Comparison of ENCODE assay signal across 20 cellular contexts in genomic region chr12:76768566-76768965, GRCh38. TPM values are rescaled to one million over a fixed set of nuclear protein-coding genes. Genes with fewer than 3 reads are reported as not detected.
A peak's percentile ranks its signal among the peaks of the same experiment; 100 is the strongest.
DNase-seq lines count a peak whose midpoint lies in the region; ATAC-seq and TF ChIP-seq lines count a peak whose summit lies in the region.
"Had no signal": no experiment of that assay in that cellular context is flagged by ENCODE, and none has a peak within 500 bp of the region (broad histone marks: within the 10 kb centered on the region; RNA-seq: fewer than 3 reads in every experiment).

No MANE protein-coding gene starts in this region.

- no peaks in the 10 kb centered on the region for H3K9me3 Mint-ChIP-seq in HFFc6
- no peaks in the 10 kb centered on the region for H3K9me3 Mint-ChIP-seq in activated CD4-positive, alpha-beta T cell treated with anti-CD3 and anti-CD28 coated beads, Interleukin-2, amount 10 ng/mL, durations not matched to agents 24 days and 14 days
- H3K9me3 Mint-ChIP-seq: H9, neural progenitor cell had no signal

- intact Hi-C loops in activated CD4-positive, alpha-beta T cell treated with anti-CD3 and anti-CD28 coated beads, Interleukin-2, amount 10 ng/mL, durations not matched to agents 24 days and 14 days (cut with micrococcal nuclease): loop anchor here (2.0 kb wide), 1 partner anchor 16 kb away; no protein-coding TSS in a partner anchor
- intact Hi-C loops in lower lobe of right lung (cut with DNase I): no loop called here

- peak overlapping the region in 1 of 11 experiments; percentile 2; a peak in 1 of 22 replicates for H3K27ac ChIP-seq in BLaER1 treated with 17β-estradiol and CSF1 and Interleukin-3, amounts not matched to agents 10 nM and 100 nM
- H3K27ac ChIP-seq in lower lobe of right lung: no peak overlapping the region
- H3K27ac ChIP-seq: brain microvascular endothelial cell, esophagus squamous epithelium, heart right ventricle, neural progenitor cell, SJCRH30 had no signal

- H3K36me3 Mint-ChIP-seq in HFFc6 (ENCODE audit: low read depth): peaks cover 9% of the 10 kb centered on the region; the same call in 1 of the 2 replicates
- peaks cover 14% of the 10 kb centered on the region for H3K36me3 Mint-ChIP-seq in activated CD4-positive, alpha-beta T cell treated with anti-CD3 and anti-CD28 coated beads, Interleukin-2, amount 10 ng/mL, durations not matched to agents 24 days and 14 days (ENCODE audit: low read depth)

- H3K27me3 ChIP-seq in BLaER1 treated with 17β-estradiol and CSF1 and Interleukin-3, amounts not matched to agents 10 nM and 100 nM: no peaks in the 10 kb centered on the region
- no peaks in the 10 kb centered on the region for H3K27me3 ChIP-seq in lower lobe of right lung (ENCODE audit: low read depth)
- H3K27me3 ChIP-seq: brain microvascular endothelial cell, esophagus squamous epithelium, heart right ventricle, neural progenitor cell, SJCRH30 had no signal

- peaks cover 1% of the 10 kb centered on the region for H3K27me3 Mint-ChIP-seq in HFFc6 (ENCODE audit: insufficient read depth)
- no peaks in the 10 kb centered on the region for H3K27me3 Mint-ChIP-seq in activated CD4-positive, alpha-beta T cell treated with anti-CD3 and anti-CD28 coated beads, Interleukin-2, amount 10 ng/mL, durations not matched to agents 24 days and 14 days

- H3K4me3 Mint-ChIP-seq in HFFc6: no peak overlapping the region
- no peak overlapping the region for H3K4me3 Mint-ChIP-seq in activated CD4-positive, alpha-beta T cell treated with anti-CD3 and anti-CD28 coated beads, Interleukin-2, amount 10 ng/mL, durations not matched to agents 24 days and 14 days
- H3K4me3 Mint-ChIP-seq: H9, neural progenitor cell had no signal

- DNase-seq in HFFc6 (peak; percentile 14), SIG-M5 (lab: John Stamatoyannopoulos, UW) (peak; percentile 40), fibroblast of mammary gland (ENCODE audit: low read depth) (peak; percentile 23), DMS53 treated with DMSO at 0.1 percent for 48 hours (lab: John Stamatoyannopoulos, UW; ENCODE audit: unreplicated experiment) (no peak), lower lobe of right lung (no peak)
- no peak for DNase-seq in activated CD4-positive, alpha-beta T cell treated with anti-CD3 and anti-CD28 coated beads, Interleukin-2, amount 10 ng/mL, durations not matched to agents 24 days and 14 days
- DNase-seq: activated CD4-positive, alpha-beta T cell treated with anti-CD3 and anti-CD28 coated beads for 4 hours; activated CD8-positive, alpha-beta memory T cell treated with anti-CD3 and anti-CD28 coated beads, Interleukin-2, amount 50 U/mL, for 48 hours; activated naive CD4-positive, alpha-beta T cell treated with anti-CD3 and anti-CD28 coated beads, Interleukin-2, amount 50 U/mL, for 16 hours; brain microvascular endothelial cell; esophagus squamous epithelium; GDM1; H9; heart right ventricle; NCI-H1048; right cardiac atrium; SJCRH30 had no signal

- H3K4me1 Mint-ChIP-seq in HFFc6 (ENCODE audit: low read depth): peaks cover 41% of the 10 kb centered on the region
- H3K4me1 Mint-ChIP-seq in activated CD4-positive, alpha-beta T cell treated with anti-CD3 and anti-CD28 coated beads, Interleukin-2, amount 10 ng/mL, durations not matched to agents 24 days and 14 days: peaks cover 24% of the 10 kb centered on the region

- TF ChIP-seq CTCF in HFFc6 (IDR thresholded peaks at IDR 0.05) (no peak), fibroblast of mammary gland (conservative IDR thresholded peaks at IDR 0.05; ENCODE audit: control insufficient read depth, insufficient read depth, low read depth, low read length) (no peak), lower lobe of right lung (IDR thresholded peaks at IDR 0.05) (no peak)

- peaks cover 0 to 41% (median 15%) of the 10 kb centered on the region in 11 experiments; a peak in 17 of 22 replicates for H3K36me3 ChIP-seq in BLaER1 treated with 17β-estradiol and CSF1 and Interleukin-3, amounts not matched to agents 10 nM and 100 nM
- H3K36me3 ChIP-seq in lower lobe of right lung: no peaks in the 10 kb centered on the region
- H3K36me3 ChIP-seq: brain microvascular endothelial cell, neural progenitor cell had no signal

- no peak overlapping the region for H3K4me3 ChIP-seq in BLaER1 treated with 17β-estradiol and CSF1 and Interleukin-3, amounts not matched to agents 10 nM and 100 nM
- no peak overlapping the region for H3K4me3 ChIP-seq in fibroblast of mammary gland (ENCODE audit: control insufficient read depth, low read depth, low read length)
- no peak overlapping the region for H3K4me3 ChIP-seq in lower lobe of right lung
- H3K4me3 ChIP-seq: esophagus squamous epithelium, heart right ventricle, neural progenitor cell, SJCRH30 had no signal

- H4K20me1 ChIP-seq in BLaER1 treated with 17β-estradiol and CSF1 and Interleukin-3, amounts not matched to agents 10 nM and 100 nM: peaks cover 19 to 91% (median 85%) of the 10 kb centered on the region in 11 experiments; a peak in 18 of 22 replicates

- H3K9ac ChIP-seq in BLaER1 treated with 17β-estradiol and CSF1 and Interleukin-3, amounts not matched to agents 10 nM and 100 nM: no peak overlapping the region; a peak in 1 of 22 replicates
- H3K9ac ChIP-seq: neural progenitor cell had no signal

- H3K27ac Mint-ChIP-seq in HFFc6: no peak overlapping the region
- H3K27ac Mint-ChIP-seq in activated CD4-positive, alpha-beta T cell treated with anti-CD3 and anti-CD28 coated beads, Interleukin-2, amount 10 ng/mL, durations not matched to agents 24 days and 14 days: no peak overlapping the region
- H3K27ac Mint-ChIP-seq: H9, neural progenitor cell had no signal

- H3K9me3 ChIP-seq in BLaER1 treated with 17β-estradiol and CSF1 and Interleukin-3, amounts not matched to agents 10 nM and 100 nM (replicated peaks in 1 of 11): no peaks in the 10 kb centered on the region
- no peaks in the 10 kb centered on the region for H3K9me3 ChIP-seq in lower lobe of right lung
- H3K9me3 ChIP-seq: esophagus squamous epithelium, heart right ventricle, SJCRH30 had no signal

- ATAC-seq in lower lobe of right lung (no peak), GM19035 (IDR thresholded peaks at IDR 0.05; ENCODE audit: unreplicated experiment) (no peak)
- ATAC-seq: heart right ventricle, right cardiac atrium had no signal

- peaks cover 19 to 63% (median 38%) of the 10 kb centered on the region in 10 experiments for H3K4me1 ChIP-seq in BLaER1 treated with 17β-estradiol and CSF1 and Interleukin-3, amounts not matched to agents 10 nM and 100 nM
- H3K4me1 ChIP-seq in lower lobe of right lung: peaks cover 30% of the 10 kb centered on the region
- H3K4me1 ChIP-seq: SJCRH30 had no signal

- H3K4me2 ChIP-seq in BLaER1 treated with 17β-estradiol and CSF1 and Interleukin-3, amounts not matched to agents 10 nM and 100 nM: peak overlapping the region in 7 of 11 experiments; percentile 3 to 96 (median 88); a peak in 11 of 22 replicates
- H3K4me2 ChIP-seq: neural progenitor cell had no signal

RNA-seq across cellular contexts. Expression of gene ZDHHC17, which starts 4.7 kb away (rescaled TPM):
- total RNA-seq in HFFc6 (2021; fragmentation: NEBNext Ultra II Directional; extraction: Animal tissue kit (Norgen Biotek cat#: 25700)): 10 to 100 TPM; 16.0 to 23.6 (median 19.2) TPM
- total RNA-seq in activated CD4-positive, alpha-beta T cell treated with anti-CD3 and anti-CD28 coated beads, Interleukin-2, amount 10 ng/mL, durations not matched to agents 24 days and 14 days: 24.6 and 31.2 TPM in 2 replicates
- total RNA-seq in lower lobe of right lung: 27.9 TPM

Comparison
In these comparisons a context has a peak if more than half of its experiments do, and no peak if none do; other contexts are left out.
1. DNase-seq: peak in HFFc6 (single experiment), SIG-M5 (single experiment) and fibroblast of mammary gland (single experiment); none in activated CD4-positive, alpha-beta T cell treated with anti-CD3 and anti-CD28 coated beads, Interleukin-2, amount 10 ng/mL, durations not matched to agents 24 days and 14 days (single experiment), DMS53 treated with DMSO at 0.1 percent for 48 hours (single experiment) and lower lobe of right lung (single experiment).